Comparison of ENCODE assay signal across 1 cellular context in the genomic region with DNA sequence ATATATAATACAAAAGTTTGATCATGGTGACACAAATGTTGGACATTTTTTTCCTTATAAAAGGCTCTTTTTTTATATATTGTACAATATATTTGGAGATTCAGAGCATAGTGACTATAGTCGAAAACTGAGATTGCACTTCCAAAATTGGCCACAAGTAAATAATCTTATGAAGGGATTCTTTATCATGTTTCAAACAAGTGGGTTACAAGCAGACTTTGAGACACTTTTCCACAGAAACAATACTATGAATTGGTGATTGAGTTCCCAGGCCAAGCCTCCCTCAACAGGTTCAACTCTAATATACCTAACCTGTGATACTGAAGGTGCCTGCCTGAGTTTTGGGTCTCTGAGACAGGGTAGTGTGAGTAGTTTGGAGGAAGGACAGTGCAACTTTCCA.
TF ChIP-seq lines count a peak whose summit lies in the region.

No MANE protein-coding gene starts in this region.

TF ChIP-seq in WTC11, 78 proteins besides CTCF, POLR2A, EP300 and RAD21 (continued from another document):
- TF ChIP-seq, protein P1, sequence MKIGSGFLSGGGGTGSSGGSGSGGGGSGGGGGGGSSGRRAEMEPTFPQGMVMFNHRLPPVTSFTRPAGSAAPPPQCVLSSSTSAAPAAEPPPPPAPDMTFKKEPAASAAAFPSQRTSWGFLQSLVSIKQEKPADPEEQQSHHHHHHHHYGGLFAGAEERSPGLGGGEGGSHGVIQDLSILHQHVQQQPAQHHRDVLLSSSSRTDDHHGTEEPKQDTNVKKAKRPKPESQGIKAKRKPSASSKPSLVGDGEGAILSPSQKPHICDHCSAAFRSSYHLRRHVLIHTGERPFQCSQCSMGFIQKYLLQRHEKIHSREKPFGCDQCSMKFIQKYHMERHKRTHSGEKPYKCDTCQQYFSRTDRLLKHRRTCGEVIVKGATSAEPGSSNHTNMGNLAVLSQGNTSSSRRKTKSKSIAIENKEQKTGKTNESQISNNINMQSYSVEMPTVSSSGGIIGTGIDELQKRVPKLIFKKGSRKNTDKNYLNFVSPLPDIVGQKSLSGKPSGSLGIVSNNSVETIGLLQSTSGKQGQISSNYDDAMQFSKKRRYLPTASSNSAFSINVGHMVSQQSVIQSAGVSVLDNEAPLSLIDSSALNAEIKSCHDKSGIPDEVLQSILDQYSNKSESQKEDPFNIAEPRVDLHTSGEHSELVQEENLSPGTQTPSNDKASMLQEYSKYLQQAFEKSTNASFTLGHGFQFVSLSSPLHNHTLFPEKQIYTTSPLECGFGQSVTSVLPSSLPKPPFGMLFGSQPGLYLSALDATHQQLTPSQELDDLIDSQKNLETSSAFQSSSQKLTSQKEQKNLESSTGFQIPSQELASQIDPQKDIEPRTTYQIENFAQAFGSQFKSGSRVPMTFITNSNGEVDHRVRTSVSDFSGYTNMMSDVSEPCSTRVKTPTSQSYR (CRISPR knock-in tag; IDR thresholded peaks at IDR 0.05), result no peak
- TF ChIP-seq SP1 (CRISPR knock-in tag; conservative IDR thresholded peaks at IDR 0.05), result no peak
- TF ChIP-seq, protein P2, sequence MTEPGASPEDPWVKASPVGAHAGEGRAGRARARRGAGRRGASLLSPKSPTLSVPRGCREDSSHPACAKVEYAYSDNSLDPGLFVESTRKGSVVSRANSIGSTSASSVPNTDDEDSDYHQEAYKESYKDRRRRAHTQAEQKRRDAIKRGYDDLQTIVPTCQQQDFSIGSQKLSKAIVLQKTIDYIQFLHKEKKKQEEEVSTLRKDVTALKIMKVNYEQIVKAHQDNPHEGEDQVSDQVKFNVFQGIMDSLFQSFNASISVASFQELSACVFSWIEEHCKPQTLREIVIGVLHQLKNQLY (CRISPR knock-in tag; IDR thresholded peaks at IDR 0.05), result no peak
TF ChIP-seq in WTC11: peak in this region for 0.
